In genomic region chr20:33672426-33673114, GRCh38 we compare ENCODE assay signal across 2 cellular contexts.
TF ChIP-seq lines count a peak whose summit lies in the region.

No MANE protein-coding gene starts in this region.

TF ChIP-seq in GM23338, 12 proteins besides CTCF, POLR2A, EP300 and RAD21:
- TF ChIP-seq, protein P1, sequence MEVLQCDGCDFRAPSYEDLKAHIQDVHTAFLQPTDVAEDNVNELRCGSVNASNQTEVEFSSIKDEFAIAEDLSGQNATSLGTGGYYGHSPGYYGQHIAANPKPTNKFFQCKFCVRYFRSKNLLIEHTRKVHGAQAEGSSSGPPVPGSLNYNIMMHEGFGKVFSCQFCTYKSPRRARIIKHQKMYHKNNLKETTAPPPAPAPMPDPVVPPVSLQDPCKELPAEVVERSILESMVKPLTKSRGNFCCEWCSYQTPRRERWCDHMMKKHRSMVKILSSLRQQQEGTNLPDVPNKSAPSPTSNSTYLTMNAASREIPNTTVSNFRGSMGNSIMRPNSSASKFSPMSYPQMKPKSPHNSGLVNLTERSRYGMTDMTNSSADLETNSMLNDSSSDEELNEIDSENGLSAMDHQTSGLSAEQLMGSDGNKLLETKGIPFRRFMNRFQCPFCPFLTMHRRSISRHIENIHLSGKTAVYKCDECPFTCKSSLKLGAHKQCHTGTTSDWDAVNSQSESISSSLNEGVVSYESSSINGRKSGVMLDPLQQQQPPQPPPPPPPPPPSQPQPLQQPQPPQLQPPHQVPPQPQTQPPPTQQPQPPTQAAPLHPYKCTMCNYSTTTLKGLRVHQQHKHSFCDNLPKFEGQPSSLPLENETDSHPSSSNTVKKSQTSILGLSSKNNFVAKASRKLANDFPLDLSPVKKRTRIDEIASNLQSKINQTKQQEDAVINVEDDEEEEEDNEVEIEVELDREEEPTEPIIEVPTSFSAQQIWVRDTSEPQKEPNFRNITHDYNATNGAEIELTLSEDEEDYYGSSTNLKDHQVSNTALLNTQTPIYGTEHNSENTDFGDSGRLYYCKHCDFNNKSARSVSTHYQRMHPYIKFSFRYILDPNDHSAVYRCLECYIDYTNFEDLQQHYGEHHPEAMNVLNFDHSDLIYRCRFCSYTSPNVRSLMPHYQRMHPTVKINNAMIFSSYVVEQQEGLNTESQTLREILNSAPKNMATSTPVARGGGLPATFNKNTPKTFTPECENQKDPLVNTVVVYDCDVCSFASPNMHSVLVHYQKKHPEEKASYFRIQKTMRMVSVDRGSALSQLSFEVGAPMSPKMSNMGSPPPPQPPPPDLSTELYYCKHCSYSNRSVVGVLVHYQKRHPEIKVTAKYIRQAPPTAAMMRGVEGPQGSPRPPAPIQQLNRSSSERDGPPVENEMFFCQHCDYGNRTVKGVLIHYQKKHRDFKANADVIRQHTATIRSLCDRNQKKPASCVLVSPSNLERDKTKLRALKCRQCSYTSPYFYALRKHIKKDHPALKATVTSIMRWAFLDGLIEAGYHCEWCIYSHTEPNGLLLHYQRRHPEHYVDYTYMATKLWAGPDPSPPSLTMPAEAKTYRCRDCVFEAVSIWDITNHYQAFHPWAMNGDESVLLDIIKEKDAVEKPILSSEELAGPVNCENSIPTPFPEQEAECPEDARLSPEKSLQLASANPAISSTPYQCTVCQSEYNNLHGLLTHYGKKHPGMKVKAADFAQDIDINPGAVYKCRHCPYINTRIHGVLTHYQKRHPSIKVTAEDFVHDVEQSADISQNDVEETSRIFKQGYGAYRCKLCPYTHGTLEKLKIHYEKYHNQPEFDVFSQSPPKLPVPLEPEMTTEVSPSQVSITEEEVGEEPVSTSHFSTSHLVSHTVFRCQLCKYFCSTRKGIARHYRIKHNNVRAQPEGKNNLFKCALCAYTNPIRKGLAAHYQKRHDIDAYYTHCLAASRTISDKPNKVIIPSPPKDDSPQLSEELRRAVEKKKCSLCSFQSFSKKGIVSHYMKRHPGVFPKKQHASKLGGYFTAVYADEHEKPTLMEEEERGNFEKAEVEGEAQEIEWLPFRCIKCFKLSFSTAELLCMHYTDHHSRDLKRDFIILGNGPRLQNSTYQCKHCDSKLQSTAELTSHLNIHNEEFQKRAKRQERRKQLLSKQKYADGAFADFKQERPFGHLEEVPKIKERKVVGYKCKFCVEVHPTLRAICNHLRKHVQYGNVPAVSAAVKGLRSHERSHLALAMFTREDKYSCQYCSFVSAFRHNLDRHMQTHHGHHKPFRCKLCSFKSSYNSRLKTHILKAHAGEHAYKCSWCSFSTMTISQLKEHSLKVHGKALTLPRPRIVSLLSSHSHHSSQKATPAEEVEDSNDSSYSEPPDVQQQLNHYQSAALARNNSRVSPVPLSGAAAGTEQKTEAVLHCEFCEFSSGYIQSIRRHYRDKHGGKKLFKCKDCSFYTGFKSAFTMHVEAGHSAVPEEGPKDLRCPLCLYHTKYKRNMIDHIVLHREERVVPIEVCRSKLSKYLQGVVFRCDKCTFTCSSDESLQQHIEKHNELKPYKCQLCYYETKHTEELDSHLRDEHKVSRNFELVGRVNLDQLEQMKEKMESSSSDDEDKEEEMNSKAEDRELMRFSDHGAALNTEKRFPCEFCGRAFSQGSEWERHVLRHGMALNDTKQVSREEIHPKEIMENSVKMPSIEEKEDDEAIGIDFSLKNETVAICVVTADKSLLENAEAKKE (CRISPR knock-in tag; IDR thresholded peaks at IDR 0.05) = no peak
- TF ChIP-seq CREB1 (CRISPR knock-in tag; IDR thresholded peaks at IDR 0.05; ENCODE audit: low read depth) (no peak), EZH2 (IDR thresholded peaks at IDR 0.05; ENCODE audit: low read depth, unreplicated experiment) (no peak), REST (IDR thresholded peaks at IDR 0.05; ENCODE audit: unreplicated experiment) (no peak), STAT1 (IDR thresholded peaks at IDR 0.05; ENCODE audit: unreplicated experiment) (no peak), NANOG (IDR thresholded peaks at IDR 0.05; ENCODE audit: borderline replicate concordance) (no peak), ZNF331 (CRISPR knock-in tag; IDR thresholded peaks at IDR 0.05; ENCODE audit: low read depth) (no peak), EZH2phosphoT487 (IDR thresholded peaks at IDR 0.05; ENCODE audit: unreplicated experiment) (no peak), ZNF114 (CRISPR knock-in tag; IDR thresholded peaks at IDR 0.05) (no peak), JUNB (IDR thresholded peaks at IDR 0.05; ENCODE audit: unreplicated experiment) (no peak), POLR2AphosphoS5 (IDR thresholded peaks at IDR 0.05; ENCODE audit: low read depth) (no peak)
- TF ChIP-seq, protein P2, sequence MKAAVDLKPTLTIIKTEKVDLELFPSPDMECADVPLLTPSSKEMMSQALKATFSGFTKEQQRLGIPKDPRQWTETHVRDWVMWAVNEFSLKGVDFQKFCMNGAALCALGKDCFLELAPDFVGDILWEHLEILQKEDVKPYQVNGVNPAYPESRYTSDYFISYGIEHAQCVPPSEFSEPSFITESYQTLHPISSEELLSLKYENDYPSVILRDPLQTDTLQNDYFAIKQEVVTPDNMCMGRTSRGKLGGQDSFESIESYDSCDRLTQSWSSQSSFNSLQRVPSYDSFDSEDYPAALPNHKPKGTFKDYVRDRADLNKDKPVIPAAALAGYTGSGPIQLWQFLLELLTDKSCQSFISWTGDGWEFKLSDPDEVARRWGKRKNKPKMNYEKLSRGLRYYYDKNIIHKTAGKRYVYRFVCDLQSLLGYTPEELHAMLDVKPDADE (IDR thresholded peaks at IDR 0.05) = no peak

TF ChIP-seq in H1, 55 proteins besides CTCF, POLR2A, EP300 and RAD21:
- TF ChIP-seq E2F6 (IDR thresholded peaks at IDR 0.05) = no peak
- no peak for TF ChIP-seq NRF1 (IDR thresholded peaks at IDR 0.05; ENCODE audit: low read depth, low read length)
- TF ChIP-seq TAF7 (optimal IDR thresholded peaks at IDR 0.05; ENCODE audit: borderline replicate concordance, low read depth, low read length) = no peak
- TF ChIP-seq CBX5 (IDR thresholded peaks at IDR 0.05; ENCODE audit: low read depth, low read length) = no peak
- TF ChIP-seq EZH2 (IDR thresholded peaks at IDR 0.05; ENCODE audit: low read depth, low read length, severe bottlenecking) = no peak
